In the genomic region with DNA sequence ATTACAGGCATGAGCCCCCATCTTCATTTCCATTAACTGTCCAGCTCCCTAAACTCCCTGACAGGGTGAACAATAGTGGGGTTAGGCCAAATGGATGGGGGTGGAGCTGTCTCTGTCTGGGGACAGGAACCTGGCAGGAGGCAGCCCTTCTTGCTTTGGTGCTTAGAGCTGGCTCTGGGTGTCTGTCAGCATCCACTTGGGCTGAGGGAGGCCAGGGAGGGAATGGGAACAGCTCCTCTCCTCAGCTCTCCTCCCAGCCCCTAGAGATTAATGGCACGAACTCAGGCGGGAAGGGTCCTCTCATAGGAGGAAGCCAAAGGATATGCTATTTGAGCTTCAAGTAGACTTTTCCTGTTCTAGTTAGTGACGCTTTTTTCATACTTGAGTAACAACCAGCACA, we compare ENCODE assay signal across 27 cellular contexts. TPM values are rescaled to one million over a fixed set of nuclear protein-coding genes. Genes with fewer than 3 reads are reported as not detected.
"Had no signal": no experiment of that assay in that cellular context is flagged by ENCODE, and none has a peak within 500 bp of the region (broad histone marks: within the 10 kb centered on the region; RNA-seq: fewer than 3 reads in every experiment).

No MANE protein-coding gene starts in this region.

- ATAC-seq: activated CD4-positive, CD25-positive, alpha-beta regulatory T cell treated with anti-CD3 and anti-CD28 coated beads, Interleukin-2, amount 50 U/mL, for 24 hours; gastroesophageal sphincter; heart right ventricle; left ventricle myocardium superior; naive thymus-derived CD4-positive, alpha-beta T cell; right lobe of liver; stimulated activated effector memory CD8-positive, alpha-beta T cell treated with anti-CD3 and anti-CD28 coated beads, Interleukin-12 subunit alpha, Interleukin-12 subunit beta, amount 100 ng/mL, for 72 hours had no signal

- H3K27ac ChIP-seq: ascending aorta, esophagus muscularis mucosa, gastroesophageal sphincter, heart right ventricle, right lobe of liver had no signal

- DNase-seq: activated CD4-positive, alpha-beta T cell treated with anti-CD3 and anti-CD28 coated beads, Interleukin-2, amount 10 ng/mL, durations not matched to agents 7 days and 5 days; activated CD8-positive, alpha-beta memory T cell treated with anti-CD3 and anti-CD28 coated beads for 24 hours; activated CD8-positive, alpha-beta memory T cell treated with anti-CD3 and anti-CD28 coated beads, Interleukin-2, amount 50 U/mL, for 48 hours; activated gamma-delta T cell; effector CD8-positive, alpha-beta T cell; heart right ventricle; kidney glomerular epithelial cell; left ventricle myocardium superior; naive thymus-derived CD4-positive, alpha-beta T cell; right lobe of liver; stimulated activated CD4-positive, alpha-beta T cell treated with anti-CD3 and anti-CD28 coated beads, Interleukin-4, amount 100 ng/mL, for 24 hours had no signal

- H3K27me3 ChIP-seq: ascending aorta had no signal

- H3K4me1 ChIP-seq: ascending aorta, esophagus muscularis mucosa, gastroesophageal sphincter had no signal

- H3K9me3 Mint-ChIP-seq: activated CD4-positive, alpha-beta T cell treated with anti-CD3 and anti-CD28 coated beads, Interleukin-2, amount 10 ng/mL, durations not matched to agents 7 days and 5 days; activated naive CD4-positive, alpha-beta T cell treated with anti-CD3 and anti-CD28 coated beads, Interleukin-2, amount 50 U/mL, for 24 hours; naive thymus-derived CD4-positive, alpha-beta T cell; stimulated activated effector memory CD8-positive, alpha-beta T cell treated with anti-CD3 and anti-CD28 coated beads, Interleukin-12 subunit alpha, Interleukin-12 subunit beta, amount 100 ng/mL, for 72 hours; T-helper 1 cell treated with Interleukin-12 subunit alpha and Interleukin-12 subunit beta and Interleukin-4 antibody, amounts not matched to agents 30 μg/mL and 1 μg/mL, for 36 hours had no signal

- H3K4me1 Mint-ChIP-seq: activated naive CD4-positive, alpha-beta T cell treated with anti-CD3 and anti-CD28 coated beads, Interleukin-2, amount 50 U/mL, for 24 hours had no signal

- H3K4me2 ChIP-seq: smooth muscle cell had no signal

- H3K36me3 Mint-ChIP-seq: activated naive CD4-positive, alpha-beta T cell treated with anti-CD3 and anti-CD28 coated beads, Interleukin-2, amount 50 U/mL, for 24 hours; naive thymus-derived CD4-positive, alpha-beta T cell; stimulated activated effector memory CD8-positive, alpha-beta T cell treated with anti-CD3 and anti-CD28 coated beads, Interleukin-12 subunit alpha, Interleukin-12 subunit beta, amount 100 ng/mL, for 72 hours had no signal

- H3K9me3 ChIP-seq: ascending aorta, esophagus muscularis mucosa, gastroesophageal sphincter, heart right ventricle, right lobe of liver had no signal

- H3K4me3 ChIP-seq: ascending aorta, esophagus muscularis mucosa, gastroesophageal sphincter, heart right ventricle, right lobe of liver, smooth muscle cell had no signal

- H3K27ac Mint-ChIP-seq: activated CD4-positive, alpha-beta T cell treated with anti-CD3 and anti-CD28 coated beads, Interleukin-2, amount 10 ng/mL, durations not matched to agents 7 days and 5 days; activated naive CD4-positive, alpha-beta T cell treated with anti-CD3 and anti-CD28 coated beads, Interleukin-2, amount 50 U/mL, for 24 hours; naive thymus-derived CD4-positive, alpha-beta T cell; T-helper 1 cell treated with Interleukin-12 subunit alpha and Interleukin-12 subunit beta and Interleukin-4 antibody, amounts not matched to agents 30 μg/mL and 1 μg/mL, for 36 hours had no signal

- H3K36me3 ChIP-seq: ascending aorta, esophagus muscularis mucosa, gastroesophageal sphincter, heart right ventricle, right lobe of liver had no signal

- H3K4me3 Mint-ChIP-seq: activated CD4-positive, alpha-beta T cell treated with anti-CD3 and anti-CD28 coated beads, Interleukin-2, amount 10 ng/mL, durations not matched to agents 7 days and 5 days; activated naive CD4-positive, alpha-beta T cell treated with anti-CD3 and anti-CD28 coated beads, Interleukin-2, amount 50 U/mL, for 24 hours; naive thymus-derived CD4-positive, alpha-beta T cell; stimulated activated effector memory CD8-positive, alpha-beta T cell treated with anti-CD3 and anti-CD28 coated beads, Interleukin-12 subunit alpha, Interleukin-12 subunit beta, amount 100 ng/mL, for 72 hours; T-helper 1 cell treated with Interleukin-12 subunit alpha and Interleukin-12 subunit beta and Interleukin-4 antibody, amounts not matched to agents 30 μg/mL and 1 μg/mL, for 36 hours had no signal

RNA-seq across cellular contexts. Expression of gene ETV3L, which starts 11.1 kb away (rescaled TPM):
- total RNA-seq: activated CD4-positive, alpha-beta T cell treated with anti-CD3 and anti-CD28 coated beads, Interleukin-2, amount 10 ng/mL, durations not matched to agents 7 days and 5 days; ascending aorta; bronchial epithelial cell; cerebellum; endothelial cell of umbilical vein; esophagus muscularis mucosa; gastroesophageal sphincter; heart right ventricle; left ventricle myocardium superior; mucosa of gallbladder; naive thymus-derived CD4-positive, alpha-beta T cell; osteocyte; pulmonary artery endothelial cell; right lobe of liver; smooth muscle cell; ureter had no signal
- polyA plus RNA-seq: adipose tissue; endothelial cell of umbilical vein; heart right ventricle; naive thymus-derived CD4-positive, alpha-beta T cell; smooth muscle cell had no signal
